20 cellular contexts compared by ENCODE assay signal in the genomic region with DNA sequence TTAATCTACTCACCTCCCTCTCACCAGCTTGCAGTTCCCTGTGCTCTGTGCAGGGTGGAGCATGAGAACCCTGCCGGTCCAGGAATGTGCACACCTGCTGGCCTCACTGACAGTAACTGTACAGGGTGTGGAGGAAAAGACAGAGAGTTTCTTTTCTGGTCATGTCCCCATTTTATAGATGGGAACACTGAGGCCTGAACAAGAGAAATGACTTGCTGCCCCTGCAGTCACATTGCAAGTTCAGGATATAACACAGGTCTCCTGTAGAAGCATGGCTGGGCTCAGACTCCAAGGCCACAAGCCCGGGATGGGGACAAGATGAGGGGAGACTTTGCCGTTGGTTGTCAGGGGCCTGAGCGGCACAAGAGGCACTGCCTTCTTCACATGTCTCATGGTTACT. TPM values are rescaled to one million over a fixed set of nuclear protein-coding genes. Genes with fewer than 3 reads are reported as not detected.
"Had no signal": no experiment of that assay in that cellular context is flagged by ENCODE, and none has a peak within 500 bp of the region (broad histone marks: within the 10 kb centered on the region; RNA-seq: fewer than 3 reads in every experiment).

No MANE protein-coding gene starts in this region.

- H3K9me3 ChIP-seq: MG63, SJSA1 had no signal

- FAIRE-seq: RCC 7860 had no signal

- H3K27ac ChIP-seq: SJSA1, SK-N-MC had no signal

- H3K36me3 ChIP-seq: MG63, SJSA1 had no signal

- H3K27me3 ChIP-seq: MG63, SJSA1 had no signal

- DNase-seq: Karpas-422, KG1, MG63, NCI-H1092, NCI-H1105 treated with DMSO at 0.1 percent for 48 hours, NCI-H1417 treated with DMSO at 0.1 percent for 48 hours, NCI-H1694 treated with DMSO at 0.1 percent for 48 hours, NCI-H1930, NCI-H2107, NCI-H2227 treated with DMSO at 0.1 percent for 48 hours, NCI-H524, NCI-H526 treated with DMSO at 0.1 percent for 48 hours, NCI-H748 treated with DMSO at 0.1 percent for 48 hours, Right ventricle myocardium superior, SIG-M5 had no signal

- H3K4me3 ChIP-seq: MG63, SJSA1, SK-N-MC had no signal

RNA-seq across cellular contexts. Expression of gene SLC28A1, which starts 23.3 kb away (rescaled TPM):
- total RNA-seq: HT1080, NCI-H460, SJSA1 had no signal
